Comparison of ENCODE assay signal across 1 cellular context in the genomic region with DNA sequence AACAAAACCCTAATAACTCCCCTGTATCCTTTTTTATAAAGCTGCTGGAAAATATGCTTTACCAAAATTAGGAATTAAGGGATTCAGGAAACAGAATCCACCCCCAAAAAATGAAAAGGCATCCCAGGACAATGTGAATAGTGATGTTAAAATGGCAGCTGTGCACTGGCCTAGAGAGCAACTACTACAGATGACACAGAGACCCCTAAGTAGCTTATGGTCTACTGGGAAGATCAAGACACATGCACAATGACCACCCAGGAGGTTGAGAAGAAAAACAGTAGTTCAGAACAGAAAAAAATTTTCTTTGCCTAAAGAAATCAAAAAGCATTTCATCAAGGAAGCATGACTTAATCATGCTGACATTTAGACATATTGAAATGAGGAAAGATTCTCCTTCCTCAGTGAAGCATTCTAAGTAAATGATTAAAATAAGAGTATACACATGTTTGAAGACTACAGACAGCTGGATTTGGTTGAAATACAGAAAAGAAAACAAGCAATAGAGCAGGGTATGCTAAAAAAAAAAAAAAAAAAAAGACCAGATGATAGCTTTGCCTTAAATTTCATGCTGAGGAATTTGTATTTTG.
TF ChIP-seq lines count a peak whose summit lies in the region.

No MANE protein-coding gene starts in this region.

TF ChIP-seq in GM23338, 12 proteins besides CTCF, POLR2A, EP300 and RAD21 (continued from another document):
- TF ChIP-seq ZNF462 (CRISPR knock-in tag; IDR thresholded peaks at IDR 0.05): no peak
- TF ChIP-seq JUNB (IDR thresholded peaks at IDR 0.05; ENCODE audit: unreplicated experiment): no peak
